1 cellular context compared by ENCODE assay signal in genomic region chr11:59212222-59212621, GRCh38.
TF ChIP-seq lines count a peak whose summit lies in the region.

No MANE protein-coding gene starts in this region.

TF ChIP-seq in H1, 55 proteins besides CTCF, POLR2A, EP300 and RAD21:
- no peak for TF ChIP-seq USF2 (IDR thresholded peaks at IDR 0.05; ENCODE audit: low read length)
- no peak for TF ChIP-seq GABPA (IDR thresholded peaks at IDR 0.05; ENCODE audit: borderline replicate concordance, insufficient read depth, low read length)
- TF ChIP-seq KDM1A (IDR thresholded peaks at IDR 0.05; ENCODE audit: borderline replicate concordance, low read length) = no peak
